Comparison of ENCODE assay signal across 17 cellular contexts in genomic region chr18:62379051-62379450, GRCh38. TPM values are rescaled to one million over a fixed set of nuclear protein-coding genes. Genes with fewer than 3 reads are reported as not detected.
"Had no signal": no experiment of that assay in that cellular context is flagged by ENCODE, and none has a peak within 500 bp of the region (broad histone marks: within the 10 kb centered on the region; RNA-seq: fewer than 3 reads in every experiment).

No MANE protein-coding gene starts in this region.

- H3K9me3 ChIP-seq: body of pancreas, esophagus squamous epithelium, psoas muscle, right lobe of liver, stomach, thoracic aorta, upper lobe of right lung had no signal

- H3K36me3 ChIP-seq: esophagus squamous epithelium, right lobe of liver, stomach, thoracic aorta, upper lobe of right lung had no signal

- H3K4me1 ChIP-seq: body of pancreas, psoas muscle, right lobe of liver, stomach, upper lobe of right lung had no signal

- ATAC-seq: activated CD4-positive, alpha-beta T cell treated with anti-CD3 and anti-CD28 coated beads for 36 hours; activated CD8-positive, alpha-beta T cell treated with anti-CD3 and anti-CD28 coated beads for 36 hours; activated T-cell treated with anti-CD3 and anti-CD28 coated beads, Interleukin-2, amount 50 U/mL, for 4 hours; body of pancreas; psoas muscle; right lobe of liver; upper lobe of right lung had no signal

- H3K4me1 Mint-ChIP-seq: activated CD4-positive, alpha-beta T cell treated with anti-CD3 and anti-CD28 coated beads for 36 hours; central memory CD8-positive, alpha-beta T cell had no signal

- H3K27me3 ChIP-seq: body of pancreas, esophagus squamous epithelium, right lobe of liver, stomach, upper lobe of right lung had no signal

- H3K9me3 Mint-ChIP-seq: activated CD8-positive, alpha-beta T cell treated with anti-CD3 and anti-CD28 coated beads for 36 hours; central memory CD8-positive, alpha-beta T cell; nephron progenitor cell had no signal

- H3K27ac ChIP-seq: body of pancreas, coronary artery, esophagus squamous epithelium, psoas muscle, right lobe of liver, stomach, thoracic aorta, upper lobe of right lung had no signal

- H3K27me3 Mint-ChIP-seq: activated CD4-positive, alpha-beta T cell treated with anti-CD3 and anti-CD28 coated beads for 36 hours; activated CD8-positive, alpha-beta T cell treated with anti-CD3 and anti-CD28 coated beads for 36 hours; activated naive CD8-positive, alpha-beta T cell had no signal

- H3K4me3 Mint-ChIP-seq: activated CD4-positive, alpha-beta T cell treated with anti-CD3 and anti-CD28 coated beads for 36 hours; activated CD8-positive, alpha-beta T cell treated with anti-CD3 and anti-CD28 coated beads for 36 hours; activated naive CD8-positive, alpha-beta T cell; activated T-cell treated with anti-CD3 and anti-CD28 coated beads, Interleukin-2, amount 50 U/mL, for 4 hours; central memory CD8-positive, alpha-beta T cell; nephron progenitor cell had no signal

- DNase-seq: activated CD4-positive, alpha-beta T cell treated with anti-CD3 and anti-CD28 coated beads for 36 hours; activated CD8-positive, alpha-beta T cell treated with anti-CD3 and anti-CD28 coated beads for 36 hours; activated gamma-delta T cell treated with Interleukin-2 at 50 U/mL for 16 hours; activated T-cell treated with anti-CD3 and anti-CD28 coated beads, Interleukin-2, amount 50 U/mL, for 4 hours; amygdala; body of pancreas; esophagus squamous epithelium; nephron progenitor cell; psoas muscle; right lobe of liver; stomach; upper lobe of right lung had no signal

- H3K4me3 ChIP-seq: body of pancreas, coronary artery, esophagus squamous epithelium, psoas muscle, right lobe of liver, stomach, thoracic aorta, upper lobe of right lung had no signal

- H3K27ac Mint-ChIP-seq: activated CD4-positive, alpha-beta T cell treated with anti-CD3 and anti-CD28 coated beads for 36 hours; activated CD8-positive, alpha-beta T cell treated with anti-CD3 and anti-CD28 coated beads for 36 hours; activated naive CD8-positive, alpha-beta T cell; nephron progenitor cell had no signal

RNA-seq across cellular contexts. Expression of gene TNFRSF11A, which starts 53.9 kb away (rescaled TPM):
- total RNA-seq: fibroblast of villous mesenchyme had no signal
